ENCODE assay signal across 20 cellular contexts in genomic region chrX:69082055-69082752, GRCh38.
"Had no signal": no experiment of that assay in that cellular context is flagged by ENCODE, and none has a peak within 500 bp of the region (broad histone marks: within the 10 kb centered on the region; RNA-seq: fewer than 3 reads in every experiment).

No MANE protein-coding gene starts in this region.

- DNase-seq: activated CD4-positive, alpha-beta T cell treated with anti-CD3 and anti-CD28 coated beads for 36 hours; activated CD4-positive, alpha-beta T cell treated with anti-CD3 and anti-CD28 coated beads, Interleukin-2, amount 50 U/mL, for 48 hours; activated T-cell treated with anti-CD3 and anti-CD28 coated beads for 4 hours; dermis blood vessel endothelial cell; effector memory CD4-positive, alpha-beta T cell; esophagus squamous epithelium; stimulated activated CD4-positive, alpha-beta T cell treated with anti-CD3 and anti-CD28 coated beads, Interleukin-12 subunit alpha, Interleukin-12 subunit beta, amount 100 ng/mL, for 4 hours; stimulated activated CD4-positive, alpha-beta T cell treated with anti-CD3 and anti-CD28 coated beads, Interleukin-1b, Interleukin-23, amount 100 ng/mL, for 48 hours; stimulated activated naive CD8-positive, alpha-beta T cell treated with anti-CD3 and anti-CD28 coated beads, Interleukin-15, Interleukin-2, amounts not matched to agents 100 U/mL and 50 U/mL, for 24 hours; substantia nigra; SW 1271; T-helper 2 cell; uterus had no signal

- H3K27ac Mint-ChIP-seq: activated CD4-positive, alpha-beta T cell treated with anti-CD3 and anti-CD28 coated beads for 36 hours; activated naive CD8-positive, alpha-beta T cell; activated T-helper 1 cell treated with anti-CD3 and anti-CD28 coated beads, Interleukin-12 subunit alpha, Interleukin-12 subunit beta, Interleukin-2, Interleukin-4 antibody, amounts not matched to agents 30 ng/mL and 10 ng/mL and 1 ng/mL, durations not matched to agents 14 hours and 24 hours and 36 hours; WTC11 had no signal

- H3K4me1 Mint-ChIP-seq: activated CD4-positive, alpha-beta T cell treated with anti-CD3 and anti-CD28 coated beads for 36 hours had no signal

- H3K4me1 ChIP-seq: pancreas, uterus had no signal

- H3K4me3 Mint-ChIP-seq: activated CD4-positive, alpha-beta T cell treated with anti-CD3 and anti-CD28 coated beads for 36 hours; activated naive CD8-positive, alpha-beta T cell; activated T-helper 1 cell treated with anti-CD3 and anti-CD28 coated beads, Interleukin-12 subunit alpha, Interleukin-12 subunit beta, Interleukin-2, Interleukin-4 antibody, amounts not matched to agents 30 ng/mL and 10 ng/mL and 1 ng/mL, durations not matched to agents 14 hours and 24 hours and 36 hours; WTC11 had no signal

- H3K4me3 ChIP-seq: cardiac muscle cell, esophagus squamous epithelium, pancreas, uterus had no signal

- ATAC-seq: activated CD4-positive, alpha-beta T cell treated with anti-CD3 and anti-CD28 coated beads for 36 hours; left lobe of liver; pancreas; stimulated activated naive CD8-positive, alpha-beta T cell treated with anti-CD3 and anti-CD28 coated beads, Interleukin-15, Interleukin-2, amounts not matched to agents 100 U/mL and 50 U/mL, for 24 hours; WTC11 had no signal

- H3K9me3 Mint-ChIP-seq: activated T-helper 1 cell treated with anti-CD3 and anti-CD28 coated beads, Interleukin-12 subunit alpha, Interleukin-12 subunit beta, Interleukin-2, Interleukin-4 antibody, amounts not matched to agents 30 ng/mL and 10 ng/mL and 1 ng/mL, durations not matched to agents 14 hours and 24 hours and 36 hours; WTC11 had no signal

- H3K36me3 ChIP-seq: cardiac muscle cell, esophagus squamous epithelium, pancreas, tibial nerve, uterus had no signal

- H3K27me3 ChIP-seq: cardiac muscle cell, esophagus squamous epithelium, pancreas, uterus had no signal

- H3K27ac ChIP-seq: cardiac muscle cell, esophagus squamous epithelium, pancreas, uterus had no signal

- H3K36me3 Mint-ChIP-seq: activated naive CD8-positive, alpha-beta T cell; WTC11 had no signal

- H3K27me3 Mint-ChIP-seq: activated CD4-positive, alpha-beta T cell treated with anti-CD3 and anti-CD28 coated beads for 36 hours; activated naive CD8-positive, alpha-beta T cell had no signal

- H3K9me3 ChIP-seq: esophagus squamous epithelium, pancreas, tibial nerve, uterus had no signal
